In genomic region chrX:47168495-47169073, GRCh38 we compare ENCODE assay signal across 20 cellular contexts. TPM values are rescaled to one million over a fixed set of nuclear protein-coding genes. Genes with fewer than 3 reads are reported as not detected.
DNase-seq lines count a peak whose midpoint lies in the region; ATAC-seq and TF ChIP-seq lines count a peak whose summit lies in the region.
"Had no signal": no experiment of that assay in that cellular context is flagged by ENCODE, and none has a peak within 500 bp of the region (broad histone marks: within the 10 kb centered on the region; RNA-seq: fewer than 3 reads in every experiment).

No MANE protein-coding gene starts in this region.

- H3K27me3 ChIP-seq in upper lobe of right lung, result no peaks in the 10 kb centered on the region
- H3K27me3 ChIP-seq in neuronal stem cell (ENCODE audit: control insufficient read depth in 3 of 3, insufficient read depth in 3 of 3, low read depth in 1 of 3, low read length in 3 of 3), result peaks cover 0 to 43% (median 0%) of the 10 kb centered on the region in 3 experiments

- TF ChIP-seq CTCF in upper lobe of right lung (IDR thresholded peaks at IDR 0.05), result no peak

- H4K8ac ChIP-seq in neuronal stem cell (ENCODE audit: low read depth, low read length), result no peak overlapping the region

- no peak overlapping the region for H3K4me3 Mint-ChIP-seq in activated T-cell treated with anti-CD3 and anti-CD28 coated beads, Interleukin-2, amount 50 U/mL, for 24 hours
- H3K4me3 Mint-ChIP-seq in activated naive CD8-positive, alpha-beta T cell treated with anti-CD3 and anti-CD28 coated beads, Interleukin-2, amount 50 U/mL, for 24 hours, result no peak overlapping the region
- H3K4me3 Mint-ChIP-seq: CD8-positive, alpha-beta T cell; GM23338; IgD-negative memory B cell had no signal

- H3K23ac ChIP-seq in neuronal stem cell (ENCODE audit: low read depth, low read length, poor library complexity), result no peak overlapping the region

- no peak overlapping the region for H3K4me2 ChIP-seq in neuronal stem cell (ENCODE audit: insufficient read depth, low read length, poor library complexity, severe bottlenecking)
- H3K4me2 ChIP-seq: A549; BLaER1 treated with 17β-estradiol and CSF1 and Interleukin-3, amounts not matched to agents 10 nM and 100 nM; GM23338 had no signal

- no peak overlapping the region for H2BK12ac ChIP-seq in neuronal stem cell (ENCODE audit: low read length)

- H3K36me3 Mint-ChIP-seq in activated T-cell treated with anti-CD3 and anti-CD28 coated beads, Interleukin-2, amount 50 U/mL, for 24 hours (ENCODE audit: low read depth), result peaks cover 53% of the 10 kb centered on the region
- H3K36me3 Mint-ChIP-seq in activated naive CD8-positive, alpha-beta T cell treated with anti-CD3 and anti-CD28 coated beads, Interleukin-2, amount 50 U/mL, for 24 hours (ENCODE audit: low read depth), result peaks cover 5% of the 10 kb centered on the region

- peaks cover 5% of the 10 kb centered on the region for H3K79me1 ChIP-seq in neuronal stem cell (ENCODE audit: low read depth, low read length)

- no peaks in the 10 kb centered on the region for H3K9me3 Mint-ChIP-seq in activated T-cell treated with anti-CD3 and anti-CD28 coated beads, Interleukin-2, amount 50 U/mL, for 24 hours
- H3K9me3 Mint-ChIP-seq in activated naive CD8-positive, alpha-beta T cell treated with anti-CD3 and anti-CD28 coated beads, Interleukin-2, amount 50 U/mL, for 24 hours, result no peaks in the 10 kb centered on the region
- H3K9me3 Mint-ChIP-seq: CD8-positive, alpha-beta T cell; GM23338 had no signal

- H2AK5ac ChIP-seq in neuronal stem cell (ENCODE audit: low read depth, low read length), result no peak overlapping the region

- WGBS in neuronal stem cell (ENCODE audit: extremely low coverage in 2 of 2, insufficient read length in 2 of 2, insufficient replicate concordance in 1 of 2), 2 donors, result no CpG with 5 or more reads among the region's 6 CpGs

- H4K91ac ChIP-seq in neuronal stem cell (ENCODE audit: low read depth, low read length, poor library complexity), result no peak overlapping the region

- H3K18ac ChIP-seq in neuronal stem cell (ENCODE audit: low read length), result no peak overlapping the region

- H3K4me3 ChIP-seq in upper lobe of right lung, result no peak overlapping the region
- no peak overlapping the region for H3K4me3 ChIP-seq in neuronal stem cell (ENCODE audit: low read length in 2 of 2)
- H3K4me3 ChIP-seq: A549; BLaER1 treated with 17β-estradiol and CSF1 and Interleukin-3, amounts not matched to agents 10 nM and 100 nM; GM23338 had no signal

- intact Hi-C loops in upper lobe of right lung (cut with DNase I), result no loop called here

- no peaks in the 10 kb centered on the region for H3K4me1 ChIP-seq in upper lobe of right lung
- H3K4me1 ChIP-seq in neuronal stem cell (ENCODE audit: control insufficient read depth in 2 of 2, insufficient read depth in 1 of 2, low read depth in 1 of 2, low read length in 2 of 2), result no peaks in the 10 kb centered on the region
- H3K4me1 ChIP-seq: A549 had no signal

- no peaks in the 10 kb centered on the region for H3K9me3 ChIP-seq in upper lobe of right lung
- peaks cover 0 to 6% of the 10 kb centered on the region in 2 donors for H3K9me3 ChIP-seq in neuronal stem cell (replicated peaks in 1 of 2; ENCODE audit: control insufficient read depth in 2 of 2, insufficient read depth in 1 of 2, low read depth in 1 of 2, low read length in 2 of 2)
- H3K9me3 ChIP-seq: A549 had no signal

- H2BK5ac ChIP-seq in neuronal stem cell (ENCODE audit: low read length), result no peak overlapping the region

- peaks cover 23% of the 10 kb centered on the region for H3K27me3 Mint-ChIP-seq in activated T-cell treated with anti-CD3 and anti-CD28 coated beads, Interleukin-2, amount 50 U/mL, for 24 hours
- no peaks in the 10 kb centered on the region for H3K27me3 Mint-ChIP-seq in activated naive CD8-positive, alpha-beta T cell treated with anti-CD3 and anti-CD28 coated beads, Interleukin-2, amount 50 U/mL, for 24 hours
- H3K27me3 Mint-ChIP-seq: IgD-negative memory B cell had no signal

- no peak overlapping the region for H3K4ac ChIP-seq in neuronal stem cell (ENCODE audit: low read length)

- H3K36me3 ChIP-seq in upper lobe of right lung (peaks cover 13% of the 10 kb centered on the region), neuronal stem cell (replicated peaks in 1 of 2; ENCODE audit: control insufficient read depth in 2 of 2, insufficient read depth in 2 of 2, low read length in 2 of 2) (peaks cover 22 to 57% of the 10 kb centered on the region in 2 donors)

- H3K9ac ChIP-seq in neuronal stem cell (ENCODE audit: low read depth, low read length, poor library complexity), result no peak overlapping the region
- H3K9ac ChIP-seq: BLaER1 treated with 17β-estradiol and CSF1 and Interleukin-3, amounts not matched to agents 10 nM and 100 nM had no signal

- no peak overlapping the region for H3K14ac ChIP-seq in neuronal stem cell (ENCODE audit: low read length)

- no peak overlapping the region for H2BK120ac ChIP-seq in neuronal stem cell (ENCODE audit: low read depth, low read length)

- peak overlapping the region; percentile 42 for H3K27ac Mint-ChIP-seq in activated T-cell treated with anti-CD3 and anti-CD28 coated beads, Interleukin-2, amount 50 U/mL, for 24 hours
- peak overlapping the region; percentile 8 for H3K27ac Mint-ChIP-seq in activated naive CD8-positive, alpha-beta T cell treated with anti-CD3 and anti-CD28 coated beads, Interleukin-2, amount 50 U/mL, for 24 hours
- H3K27ac Mint-ChIP-seq: GM23338 had no signal

- ATAC-seq in activated naive CD8-positive, alpha-beta T cell treated with anti-CD3 and anti-CD28 coated beads, Interleukin-2, amount 50 U/mL, for 24 hours, result no peak
- no peak for ATAC-seq in upper lobe of right lung
- ATAC-seq: CD8-positive, alpha-beta T cell; GM23338; HCT116 had no signal

- H2AFZ ChIP-seq in neuronal stem cell (ENCODE audit: low read length), result no peak overlapping the region
- H2AFZ ChIP-seq: GM23338 had no signal

- H3K27ac ChIP-seq in upper lobe of right lung, result no peak overlapping the region
- H3K27ac ChIP-seq in neuronal stem cell (replicated peaks; ENCODE audit: low read length), result no peak overlapping the region
- H3K27ac ChIP-seq: A549; BLaER1 treated with 17β-estradiol and CSF1 and Interleukin-3, amounts not matched to agents 10 nM and 100 nM had no signal

- DNase-seq in activated T-cell treated with anti-CD3 and anti-CD28 coated beads, Interleukin-2, amount 50 U/mL, for 24 hours, result no peak
- DNase-seq in activated T-cell treated with anti-CD3 and anti-CD28 coated beads for 4 hours (no peak), mesenteric fat pad (ENCODE audit: low spot score) (peak; percentile 41), upper lobe of right lung (peak; percentile 3), neuronal stem cell (ENCODE audit: low spot score) (no peak), NCI-H524 (lab: John Stamatoyannopoulos, UW) (no peak)
- no peak for DNase-seq in activated naive CD8-positive, alpha-beta T cell treated with anti-CD3 and anti-CD28 coated beads, Interleukin-2, amount 50 U/mL, for 24 hours
- DNase-seq: Calu3, GF-D8, Karpas-422, NCI-H1417 treated with DMSO at 0.1 percent for 48 hours, NCI-H187 treated with DMSO at 0.1 percent for 48 hours, NCI-H2227 treated with DMSO at 0.1 percent for 48 hours, NCI-H510A treated with DMSO at 0.1 percent for 48 hours had no signal

- H3K4me1 Mint-ChIP-seq in activated T-cell treated with anti-CD3 and anti-CD28 coated beads, Interleukin-2, amount 50 U/mL, for 24 hours (ENCODE audit: low read depth), result peaks cover 4% of the 10 kb centered on the region
- H3K4me1 Mint-ChIP-seq in activated naive CD8-positive, alpha-beta T cell treated with anti-CD3 and anti-CD28 coated beads, Interleukin-2, amount 50 U/mL, for 24 hours, result peaks cover 3% of the 10 kb centered on the region
- H3K4me1 Mint-ChIP-seq: GM23338 had no signal

- H2BK15ac ChIP-seq in neuronal stem cell (ENCODE audit: low read length), result no peak overlapping the region

RNA-seq across cellular contexts. Expression of gene RBM10, which starts 23.6 kb away (rescaled TPM):
- 23.6 TPM for total RNA-seq in mesenteric fat pad
- total RNA-seq in upper lobe of right lung, result 31.9 TPM
- 45.7 TPM for polyA plus RNA-seq in neuronal stem cell (2013, experiment 1 of 2)
- polyA plus RNA-seq in neuronal stem cell (2013, experiment 2 of 2), result 43.8 TPM

RNA-seq across cellular contexts. Expression of gene NDUFB11, which starts 24.1 kb away (rescaled TPM):
- total RNA-seq in mesenteric fat pad (58.6 TPM), upper lobe of right lung (57.4 TPM)
- polyA plus RNA-seq in neuronal stem cell (2013, experiment 1 of 2), result 136 TPM
- polyA plus RNA-seq in neuronal stem cell (2013, experiment 2 of 2), result 138 TPM

RNA-seq across cellular contexts. Expression of gene UBA1, which starts 25.0 kb away (rescaled TPM):
- total RNA-seq in mesenteric fat pad, result 189 TPM
- total RNA-seq in upper lobe of right lung, result 161 TPM
- 139 TPM for polyA plus RNA-seq in neuronal stem cell (2013, experiment 1 of 2)
- polyA plus RNA-seq in neuronal stem cell (2013, experiment 2 of 2), result 137 TPM

RNA-seq across cellular contexts. Expression of gene CDK16, which starts 49.9 kb away (rescaled TPM):
- total RNA-seq in mesenteric fat pad (80.6 TPM), upper lobe of right lung (66.4 TPM)
- polyA plus RNA-seq in neuronal stem cell (2013, experiment 1 of 2), result 136 TPM
- 138 TPM for polyA plus RNA-seq in neuronal stem cell (2013, experiment 2 of 2)

Comparison
In these comparisons a context has a peak if more than half of its experiments do, and no peak if none do; other contexts are left out.
1. DNase-seq: peak in mesenteric fat pad (single experiment) and upper lobe of right lung (single experiment); none in activated T-cell treated with anti-CD3 and anti-CD28 coated beads, Interleukin-2, amount 50 U/mL, for 24 hours (single experiment), activated T-cell treated with anti-CD3 and anti-CD28 coated beads for 4 hours (single experiment), activated naive CD8-positive, alpha-beta T cell treated with anti-CD3 and anti-CD28 coated beads, Interleukin-2, amount 50 U/mL, for 24 hours (single experiment), neuronal stem cell (single experiment) and NCI-H524 (0 of 2).